ENCODE assay signal across 12 cellular contexts in the genomic region with DNA sequence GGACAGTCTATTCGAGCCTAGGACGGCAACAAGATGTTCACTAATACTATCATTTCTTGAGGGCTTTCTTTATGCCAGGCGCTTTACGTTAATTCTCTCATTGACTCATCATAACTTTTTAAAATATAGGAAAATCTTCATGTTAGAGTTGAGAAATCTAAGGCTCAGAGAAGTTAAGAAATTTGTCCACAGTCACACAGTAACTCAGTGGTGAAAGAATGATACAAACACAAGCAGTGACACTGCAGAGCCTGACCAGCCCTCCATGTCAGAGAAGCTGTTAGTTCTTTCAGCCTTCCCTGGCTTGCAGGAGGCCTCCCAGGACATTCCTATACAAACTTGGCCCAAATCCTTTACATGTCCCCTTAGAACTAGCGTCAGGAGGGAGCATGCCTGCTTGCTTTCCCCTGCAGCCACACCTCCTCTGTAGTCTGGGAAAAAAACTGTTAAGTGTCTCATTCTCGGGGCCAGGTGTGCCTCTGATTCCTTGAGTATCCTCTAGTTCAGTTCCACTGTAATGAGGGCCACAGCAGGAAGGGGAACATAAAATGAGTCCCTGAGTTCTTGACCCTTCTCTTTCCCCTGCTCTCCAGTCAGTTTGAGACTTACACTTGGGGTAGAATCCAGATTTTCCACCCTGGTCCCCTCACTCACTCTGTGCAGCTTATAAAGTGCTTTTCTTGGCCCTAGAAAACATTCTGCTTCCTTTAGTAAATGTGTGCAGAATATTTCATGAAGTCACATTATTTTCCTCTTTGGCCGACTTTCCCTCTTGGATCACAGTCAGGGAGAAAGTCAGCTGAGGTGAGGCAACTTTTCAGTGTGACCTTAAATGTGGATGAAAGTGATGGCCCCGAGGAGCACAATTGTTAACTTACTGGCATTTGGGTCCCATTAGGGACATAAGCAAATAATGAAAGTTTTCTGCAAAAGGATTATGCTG.
DNase-seq lines count a peak whose midpoint lies in the region; ATAC-seq, FAIRE-seq and TF ChIP-seq lines count a peak whose summit lies in the region.
"Had no signal": no experiment of that assay in that cellular context is flagged by ENCODE, and none has a peak within 500 bp of the region (broad histone marks: within the 10 kb centered on the region; RNA-seq: fewer than 3 reads in every experiment).

No MANE protein-coding gene starts in this region.

- TF ChIP-seq CTCF in endothelial cell of umbilical vein (IDR thresholded peaks at IDR 0.05; ENCODE audit: extremely low read depth in 1 of 2, insufficient read depth in 1 of 2, low read depth in 1 of 2, low read length in 2 of 2) (no peak), testis (IDR thresholded peaks at IDR 0.05) (no peak)

- intact Hi-C loops in endothelial cell of umbilical vein (cut with micrococcal nuclease) (no loop called here), testis (cut with DNase I; ENCODE audit: low total_unique reads) (no loop called here), posterior cingulate gyrus (cut with DNase I) (no loop called here)

- peak overlapping the region; percentile 0 for H3K27ac Mint-ChIP-seq in activated CD8-positive, alpha-beta memory T cell treated with anti-CD3 and anti-CD28 coated beads, Interleukin-2, amount 10 ng/mL, durations not matched to agents 7 days and 5 days

- no peak overlapping the region for H3K4me3 Mint-ChIP-seq in activated CD8-positive, alpha-beta memory T cell treated with anti-CD3 and anti-CD28 coated beads, Interleukin-2, amount 10 ng/mL, durations not matched to agents 7 days and 5 days
- H3K4me3 Mint-ChIP-seq: neural crest cell had no signal

- peaks cover 0 to 20% of the 10 kb centered on the region in 2 experiments for H3K36me3 ChIP-seq in endothelial cell of umbilical vein (ENCODE audit: control insufficient read depth in 2 of 2, extremely low read depth in 1 of 2, insufficient read depth in 2 of 2, low read length in 2 of 2)
- no peaks in the 10 kb centered on the region for H3K36me3 ChIP-seq in testis (ENCODE audit: low read depth, missing control alignments)
- H3K36me3 ChIP-seq in small intestine (ENCODE audit: control insufficient read depth in 2 of 2, insufficient read depth in 2 of 2, low read length in 2 of 2) = peaks cover 0 to 5% of the 10 kb centered on the region in 2 donors

- FAIRE-seq in endothelial cell of umbilical vein (lab: Jason Lieb, UNC) (peak; percentile 49), small intestine (lab: Jason Lieb, UNC) (no peak)
- FAIRE-seq: astrocyte had no signal

- H4K20me1 ChIP-seq in endothelial cell of umbilical vein (replicated peaks; ENCODE audit: control insufficient read depth, extremely low read depth, insufficient read depth, low read length) = no peaks in the 10 kb centered on the region

- H3K9me1 ChIP-seq in endothelial cell of umbilical vein (replicated peaks; ENCODE audit: control insufficient read depth, extremely low read depth, insufficient read depth, low read length) = no peaks in the 10 kb centered on the region

- H3K4me1 ChIP-seq in endothelial cell of umbilical vein (ENCODE audit: control insufficient read depth, extremely low read depth, insufficient read depth, low read length) (peaks cover 2% of the 10 kb centered on the region), testis (peaks cover 27% of the 10 kb centered on the region), small intestine (ENCODE audit: control insufficient read depth in 2 of 2, insufficient read depth in 1 of 2, low read depth in 1 of 2, low read length in 1 of 2) (peaks cover under 1 to 9% of the 10 kb centered on the region in 2 donors)

- dilution Hi-C loops in endothelial cell of umbilical vein (cut with MboI; ENCODE audit: extremely low pct_ligation_motif_present, low sequenced_read_pairs) = no loop called here

- peaks cover 74% of the 10 kb centered on the region for H3K36me3 Mint-ChIP-seq in activated CD8-positive, alpha-beta memory T cell treated with anti-CD3 and anti-CD28 coated beads, Interleukin-2, amount 10 ng/mL, durations not matched to agents 7 days and 5 days

- H3K9ac ChIP-seq in endothelial cell of umbilical vein (replicated peaks; ENCODE audit: extremely low read depth, insufficient read depth, low read length) = no peak overlapping the region

- DNase-seq in activated CD8-positive, alpha-beta memory T cell treated with anti-CD3 and anti-CD28 coated beads, Interleukin-2, amount 10 ng/mL, durations not matched to agents 7 days and 5 days = no peak
- peak; percentile 62 for DNase-seq in endothelial cell of umbilical vein (ENCODE audit: low read depth, low spot score)
- peak; percentile 84 for DNase-seq in medulla oblongata (ENCODE audit: extremely low spot score)
- peak; percentile 42 for DNase-seq in testis
- no peak for DNase-seq in posterior cingulate gyrus
- DNase-seq in small intestine = no peak
- no peak for DNase-seq in stimulated activated CD4-positive, alpha-beta T cell treated with anti-CD3 and anti-CD28 coated beads, Interleukin-2, amount 100 ng/mL, for 48 hours
- DNase-seq: activated CD4-positive, CD25-positive, alpha-beta regulatory T cell treated with anti-CD3 and anti-CD28 coated beads, Interleukin-2, amount 50 U/mL, for 72 hours; NCI-H2171 treated with DMSO at 0.1 percent for 48 hours had no signal

- TF ChIP-seq POLR2A in endothelial cell of umbilical vein (IDR thresholded peaks at IDR 0.05; ENCODE audit: low read depth, low read length) = no peak
- TF ChIP-seq POLR2A in testis (IDR thresholded peaks at IDR 0.05) = no peak

- H3K4me2 ChIP-seq in endothelial cell of umbilical vein (ENCODE audit: insufficient read depth, low read length) = no peak overlapping the region

- 41 to 46% methylated on average over 8 of the region's 8 CpGs for WGBS in testis, 2 donors
- 61 to 69% (median 66%) methylated on average over 8 of the region's 8 CpGs for WGBS in small intestine, 3 donors

- H3K9me3 Mint-ChIP-seq in activated CD8-positive, alpha-beta memory T cell treated with anti-CD3 and anti-CD28 coated beads, Interleukin-2, amount 10 ng/mL, durations not matched to agents 7 days and 5 days (ENCODE audit: low read depth) = no peaks in the 10 kb centered on the region
- H3K9me3 Mint-ChIP-seq: neural crest cell had no signal

- H3K27me3 ChIP-seq in endothelial cell of umbilical vein (ENCODE audit: control insufficient read depth in 2 of 2, insufficient read depth in 2 of 2, low read length in 2 of 2) (no peaks in the 10 kb centered on the region), testis (no peaks in the 10 kb centered on the region), small intestine (ENCODE audit: control insufficient read depth in 2 of 2, insufficient read depth in 2 of 2, low read length in 2 of 2) (no peaks in the 10 kb centered on the region)

- CTCF ChIA-PET in activated CD8-positive, alpha-beta memory T cell treated with anti-CD3 and anti-CD28 coated beads, Interleukin-2, amount 10 ng/mL, durations not matched to agents 7 days and 5 days (lab: Charles Lee) = interaction anchor here (1.2 to 2.8 kb wide), 2 partner anchors 8 to 10 kb away, joined by 3 to 8 read pairs; no protein-coding TSS in a partner anchor
- CTCF ChIA-PET in endothelial cell of umbilical vein (lab: Charles Lee) = no interaction called here

- peaks cover 30% of the 10 kb centered on the region for H3K4me1 Mint-ChIP-seq in activated CD8-positive, alpha-beta memory T cell treated with anti-CD3 and anti-CD28 coated beads, Interleukin-2, amount 10 ng/mL, durations not matched to agents 7 days and 5 days

- no peak overlapping the region for H3K27ac ChIP-seq in endothelial cell of umbilical vein (ENCODE audit: insufficient read depth, low read depth, low read length)
- peak overlapping the region; percentile 78 to 82 for H3K27ac ChIP-seq in testis
- peak overlapping the region in 1 of 2 donors; percentile 77 for H3K27ac ChIP-seq in small intestine (ENCODE audit: low read depth in 1 of 2, low read length in 1 of 2)

- no peak overlapping the region for H2AFZ ChIP-seq in endothelial cell of umbilical vein (ENCODE audit: low read depth, low read length)

- ATAC-seq in activated CD8-positive, alpha-beta memory T cell treated with anti-CD3 and anti-CD28 coated beads, Interleukin-2, amount 10 ng/mL, durations not matched to agents 7 days and 5 days = no peak
- no peak for ATAC-seq in GM19324 (IDR thresholded peaks at IDR 0.05; ENCODE audit: low FRiP score, unreplicated experiment)

- H3K79me2 ChIP-seq in endothelial cell of umbilical vein (ENCODE audit: control insufficient read depth, insufficient read depth, low read length) = no peaks in the 10 kb centered on the region

- no TSS peak for BruUV-seq in endothelial cell of umbilical vein (replicated peaks; lab: Mats Ljungman, UMichigan)

- H3K9me3 ChIP-seq in endothelial cell of umbilical vein (replicated peaks; ENCODE audit: control insufficient read depth, insufficient read depth, low read length) = no peaks in the 10 kb centered on the region
- H3K9me3 ChIP-seq in testis = no peaks in the 10 kb centered on the region
- H3K9me3 ChIP-seq in small intestine (ENCODE audit: control insufficient read depth, low read depth) = no peaks in the 10 kb centered on the region

- no peak overlapping the region for H3K4me3 ChIP-seq in endothelial cell of umbilical vein (replicated peaks in 1 of 3; ENCODE audit: insufficient read depth in 1 of 3, low read depth in 1 of 3, low read length in 3 of 3)
- no peak overlapping the region for H3K4me3 ChIP-seq in testis
- H3K4me3 ChIP-seq in small intestine (ENCODE audit: low read depth in 1 of 2, low read length in 2 of 2) = no peak overlapping the region

- POLR2A ChIA-PET in endothelial cell of umbilical vein (lab: Charles Lee) = no interaction called here

- no peaks in the 10 kb centered on the region for H3K27me3 Mint-ChIP-seq in activated CD8-positive, alpha-beta memory T cell treated with anti-CD3 and anti-CD28 coated beads, Interleukin-2, amount 10 ng/mL, durations not matched to agents 7 days and 5 days

TF ChIP-seq in endothelial cell of umbilical vein, 7 proteins besides CTCF, POLR2A, EP300 and RAD21:
- no peak for TF ChIP-seq POLR2AphosphoS5 (IDR thresholded peaks at IDR 0.05; ENCODE audit: insufficient read depth, low read depth, low read length)
- no peak for TF ChIP-seq GATA2 (IDR thresholded peaks at IDR 0.05; ENCODE audit: insufficient read depth, insufficient read length, low read depth, low read length)
- no peak for TF ChIP-seq MYC (IDR thresholded peaks at IDR 0.05; ENCODE audit: low read depth, low read length)
- no peak for TF ChIP-seq FOS (IDR thresholded peaks at IDR 0.05; ENCODE audit: borderline replicate concordance, insufficient read depth, low read length)
- TF ChIP-seq, protein P1, sequence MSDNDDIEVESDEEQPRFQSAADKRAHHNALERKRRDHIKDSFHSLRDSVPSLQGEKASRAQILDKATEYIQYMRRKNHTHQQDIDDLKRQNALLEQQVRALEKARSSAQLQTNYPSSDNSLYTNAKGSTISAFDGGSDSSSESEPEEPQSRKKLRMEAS (IDR thresholded peaks at IDR 0.05; ENCODE audit: insufficient read depth, insufficient read length) = no peak
- TF ChIP-seq JUN (IDR thresholded peaks at IDR 0.05; ENCODE audit: borderline replicate concordance, insufficient read depth, insufficient read length, low read depth) = no peak
- no peak for TF ChIP-seq EZH2 (IDR thresholded peaks at IDR 0.05; ENCODE audit: borderline replicate concordance, low read depth, low read length, severe bottlenecking)
TF ChIP-seq in endothelial cell of umbilical vein: peak in this region for 0.

Comparison
In these comparisons a context has a peak if more than half of its experiments do, and no peak if none do; other contexts are left out.
1. DNase-seq: peak in endothelial cell of umbilical vein (single experiment), medulla oblongata (single experiment) and testis (single experiment); none in activated CD8-positive, alpha-beta memory T cell treated with anti-CD3 and anti-CD28 coated beads, Interleukin-2, amount 10 ng/mL, durations not matched to agents 7 days and 5 days (single experiment), posterior cingulate gyrus (0 of 10), small intestine (single experiment) and stimulated activated CD4-positive, alpha-beta T cell treated with anti-CD3 and anti-CD28 coated beads, Interleukin-2, amount 100 ng/mL, for 48 hours (0 of 2).